In the genomic region with DNA sequence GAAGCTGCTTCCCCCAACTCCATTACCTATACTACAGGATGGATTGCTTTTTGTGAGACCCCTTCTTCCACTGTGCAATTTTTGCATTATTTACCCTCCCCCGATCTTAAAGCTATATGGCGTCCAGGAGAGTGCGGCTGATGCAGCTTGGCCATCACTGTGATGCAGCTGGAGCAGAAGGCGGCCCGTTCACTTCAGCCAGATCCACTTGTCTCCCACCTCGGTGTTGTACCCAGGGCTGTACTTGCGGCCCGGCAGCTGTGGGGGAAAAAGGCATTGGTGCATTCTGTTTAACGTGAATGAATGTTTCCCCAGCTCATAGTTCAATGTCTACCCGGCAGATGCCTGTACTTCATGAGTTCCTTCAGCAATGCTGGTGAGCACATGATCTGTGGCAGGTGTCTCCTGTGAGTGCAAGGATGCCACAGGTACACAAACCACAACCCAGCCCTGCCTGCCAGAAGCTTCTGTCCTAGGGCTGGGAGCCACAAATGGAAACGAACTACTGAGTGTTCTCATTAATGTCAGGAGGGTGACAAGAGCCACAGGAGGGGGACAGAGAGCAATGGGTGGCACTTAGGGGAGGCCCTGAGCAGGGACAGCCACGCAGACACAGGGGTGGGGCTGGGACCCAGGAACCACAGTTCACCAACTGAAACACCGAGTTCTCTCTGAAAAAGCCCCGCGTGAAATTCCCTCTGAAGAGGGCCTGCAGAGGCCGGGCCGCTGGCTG, we compare ENCODE assay signal across 23 cellular contexts.
DNase-seq lines count a peak whose midpoint lies in the region; ATAC-seq and TF ChIP-seq lines count a peak whose summit lies in the region.
"Had no signal": no experiment of that assay in that cellular context is flagged by ENCODE, and none has a peak within 500 bp of the region (broad histone marks: within the 10 kb centered on the region; RNA-seq: fewer than 3 reads in every experiment).

No MANE protein-coding gene starts in this region.

- H3K4me1 ChIP-seq in BLaER1: peaks cover 43% of the 10 kb centered on the region
- no peaks in the 10 kb centered on the region for H3K4me1 ChIP-seq in Loucy (ENCODE audit: insufficient read depth, low read length, poor library complexity, severe bottlenecking)
- H3K4me1 ChIP-seq: ascending aorta had no signal

- H3K36me3 Mint-ChIP-seq in type B pancreatic cell: peaks cover 20% of the 10 kb centered on the region
- H3K36me3 Mint-ChIP-seq: natural killer cell treated with Interleukin-12 subunit alpha and Interleukin-12 subunit beta and Interleukin-15 and Interleukin-18, amount 100 ng/mL, for 72 hours had no signal

- intact Hi-C loops in left ventricle myocardium superior (cut with micrococcal nuclease): no loop called here

- H2AFZ ChIP-seq in Loucy (ENCODE audit: low read length): no peak overlapping the region

- no peak for DNase-seq in GM06990 (ENCODE audit: extremely low read depth, insufficient read length)
- DNase-seq in left ventricle myocardium superior: no peak
- DNase-seq in type B pancreatic cell (ENCODE audit: extremely low spot score, unreplicated experiment): no peak
- no peak for DNase-seq in middle frontal gyrus (ENCODE audit: extremely low spot score, low spot score)
- no peak for DNase-seq in glomerular visceral epithelial cell (ENCODE audit: extremely low spot score)
- DNase-seq: activated B cell treated with CpG ODN at 0.5 μM for 24 hours; GOT3; MV-4-11; NCI-H2081 treated with DMSO at 0.1 percent for 48 hours; NCI-H510A treated with DMSO at 0.1 percent for 48 hours; psoas muscle; SHP77; stimulated activated CD4-positive, alpha-beta T cell treated with anti-CD3 and anti-CD28 coated beads, Interleukin-12 subunit alpha, Interleukin-12 subunit beta, amount 100 ng/mL, for 4 hours; T-helper 17 cell had no signal

- H3K4me3 ChIP-seq in BLaER1 (no peak overlapping the region), GM06990 (replicated peaks; ENCODE audit: low read depth, low read length) (no peak overlapping the region), Loucy (ENCODE audit: low read length, poor library complexity, severe bottlenecking) (no peak overlapping the region)
- H3K4me3 ChIP-seq: ascending aorta, psoas muscle, thoracic aorta had no signal

- no peak overlapping the region for H3K4me3 Mint-ChIP-seq in type B pancreatic cell
- H3K4me3 Mint-ChIP-seq: activated B cell treated with CpG ODN at 0.5 μM for 24 hours; activated T-helper 17 cell treated with anti-CD3 and anti-CD28 coated beads, Interleukin-2, amount 50 U/mL, for 72 hours; B cell; IgD-negative memory B cell; natural killer cell treated with Interleukin-12 subunit alpha and Interleukin-12 subunit beta and Interleukin-15 and Interleukin-18, amount 100 ng/mL, for 72 hours; T-helper 17 cell had no signal

- no peaks in the 10 kb centered on the region for H3K27me3 Mint-ChIP-seq in type B pancreatic cell
- H3K27me3 Mint-ChIP-seq: activated B cell treated with CpG ODN at 0.5 μM for 24 hours; activated T-helper 17 cell treated with anti-CD3 and anti-CD28 coated beads, Interleukin-2, amount 50 U/mL, for 72 hours; B cell; IgD-negative memory B cell; natural killer cell treated with Interleukin-12 subunit alpha and Interleukin-12 subunit beta and Interleukin-15 and Interleukin-18, amount 100 ng/mL, for 72 hours; T-helper 17 cell had no signal

- H3K9me3 Mint-ChIP-seq in type B pancreatic cell: no peaks in the 10 kb centered on the region
- H3K9me3 Mint-ChIP-seq: activated B cell treated with CpG ODN at 0.5 μM for 24 hours; activated T-helper 17 cell treated with anti-CD3 and anti-CD28 coated beads, Interleukin-2, amount 50 U/mL, for 72 hours; IgD-negative memory B cell; natural killer cell treated with Interleukin-12 subunit alpha and Interleukin-12 subunit beta and Interleukin-15 and Interleukin-18, amount 100 ng/mL, for 72 hours had no signal

- H4K20me1 ChIP-seq in BLaER1: no peaks in the 10 kb centered on the region
- no peaks in the 10 kb centered on the region for H4K20me1 ChIP-seq in Loucy (ENCODE audit: insufficient read depth, low read length, poor library complexity, severe bottlenecking)

- peak overlapping the region; percentile 75 for H3K27ac ChIP-seq in BLaER1
- H3K27ac ChIP-seq: ascending aorta, psoas muscle, thoracic aorta had no signal

- no peaks in the 10 kb centered on the region for H3K27me3 ChIP-seq in BLaER1
- no peaks in the 10 kb centered on the region for H3K27me3 ChIP-seq in GM06990 (replicated peaks; ENCODE audit: control insufficient read depth, insufficient read depth, low read length)
- no peaks in the 10 kb centered on the region for H3K27me3 ChIP-seq in Loucy (ENCODE audit: insufficient read depth, low read length, poor library complexity, severe bottlenecking)
- H3K27me3 ChIP-seq: ascending aorta had no signal

- H3K9me2 ChIP-seq in Loucy (replicated peaks; ENCODE audit: low read depth, low read length): no peaks in the 10 kb centered on the region

- H3K79me2 ChIP-seq in Loucy (ENCODE audit: insufficient read depth, low read length): no peaks in the 10 kb centered on the region

- H3K4me1 Mint-ChIP-seq in type B pancreatic cell (ENCODE audit: unreplicated experiment): peaks cover 22% of the 10 kb centered on the region
- H3K4me1 Mint-ChIP-seq: activated B cell treated with CpG ODN at 0.5 μM for 24 hours, B cell, IgD-negative memory B cell had no signal

- H3K4me2 ChIP-seq in BLaER1 (peak overlapping the region; percentile 56), Loucy (ENCODE audit: low read depth, low read length, poor library complexity, severe bottlenecking) (no peak overlapping the region)

- ATAC-seq in left ventricle myocardium superior (peak; percentile 34), GM21423 (IDR thresholded peaks at IDR 0.05; ENCODE audit: unreplicated experiment) (no peak)
- ATAC-seq: activated T-helper 17 cell treated with anti-CD3 and anti-CD28 coated beads, Interleukin-2, amount 50 U/mL, for 72 hours; natural killer cell treated with Interleukin-12 subunit alpha and Interleukin-12 subunit beta and Interleukin-15 and Interleukin-18, amount 100 ng/mL, for 72 hours; psoas muscle; T-helper 17 cell had no signal

- TF ChIP-seq CTCF in GM06990 (IDR thresholded peaks at IDR 0.05; ENCODE audit: insufficient read depth, low read length, poor library complexity, severe bottlenecking) (peak; percentile 39), Loucy (conservative IDR thresholded peaks at IDR 0.05; ENCODE audit: low read length) (peak; percentile 17; the same call in 1 of the 2 replicates), type B pancreatic cell (conservative IDR thresholded peaks at IDR 0.05) (no peak)

- H3K9me3 ChIP-seq in BLaER1 (no peaks in the 10 kb centered on the region), Loucy (ENCODE audit: insufficient read depth, low read depth, low read length) (no peaks in the 10 kb centered on the region)
- H3K9me3 ChIP-seq: ascending aorta, psoas muscle, thoracic aorta had no signal

- H3K27ac Mint-ChIP-seq in type B pancreatic cell: no peak overlapping the region
- H3K27ac Mint-ChIP-seq: activated B cell treated with CpG ODN at 0.5 μM for 24 hours, B cell, T-helper 17 cell had no signal

- H3K36me3 ChIP-seq in BLaER1 (peaks cover 88% of the 10 kb centered on the region), GM06990 (ENCODE audit: control insufficient read depth, insufficient read depth, low read length) (peaks cover 11% of the 10 kb centered on the region), Loucy (ENCODE audit: insufficient read depth, low read length) (peaks cover 46% of the 10 kb centered on the region; the same call in 1 of the 2 replicates)

- no peaks in the 10 kb centered on the region for H3F3A ChIP-seq in Loucy (ENCODE audit: low read depth)

- H3K9ac ChIP-seq in BLaER1 (peak overlapping the region; percentile 62; the same call in 1 of the 2 replicates), Loucy (ENCODE audit: low read depth, low read length, poor library complexity, severe bottlenecking) (no peak overlapping the region)
